ENCODE assay signal across 18 cellular contexts in the genomic region with DNA sequence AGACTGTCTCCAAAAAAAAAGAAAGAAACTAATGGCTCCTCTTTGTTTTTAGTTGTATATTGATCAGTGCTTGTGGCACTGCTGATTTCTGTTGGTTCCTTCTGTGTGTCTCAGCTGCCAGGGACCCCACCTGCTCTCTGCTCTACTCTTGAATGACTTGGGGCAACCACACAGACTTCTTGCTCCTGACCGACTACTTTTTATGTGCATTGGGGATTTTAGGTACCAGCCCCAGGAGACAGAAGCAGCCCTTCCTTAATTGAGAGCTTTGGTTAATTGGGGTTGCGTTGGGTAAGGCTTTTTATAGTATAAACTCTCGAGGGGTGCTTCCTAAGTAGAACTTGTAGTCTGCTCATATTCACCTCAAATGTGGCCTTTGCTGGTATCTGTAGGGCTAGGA. TPM values are rescaled to one million over a fixed set of nuclear protein-coding genes. Genes with fewer than 3 reads are reported as not detected.
DNase-seq lines count a peak whose midpoint lies in the region; ATAC-seq and TF ChIP-seq lines count a peak whose summit lies in the region.
"Had no signal": no experiment of that assay in that cellular context is flagged by ENCODE, and none has a peak within 500 bp of the region (broad histone marks: within the 10 kb centered on the region; RNA-seq: fewer than 3 reads in every experiment).

No MANE protein-coding gene starts in this region.

- H3K27ac Mint-ChIP-seq in CD4-positive, CD25-positive, alpha-beta regulatory T cell: peak overlapping the region in 1 of 3 donors; percentile 61
- H3K27ac Mint-ChIP-seq in IgD-negative memory B cell (peak overlapping the region in 2 of 3 donors; percentile 25 to 30), chondrocyte (ENCODE audit: unreplicated experiment) (peak overlapping the region; percentile 78), CD14-positive monocyte (peak overlapping the region in 3 of 7 donors; percentile 0 to 71 (median 68))
- H3K27ac Mint-ChIP-seq: endodermal cell had no signal

- H3K36me3 ChIP-seq in CD4-positive, CD25-positive, alpha-beta regulatory T cell (ENCODE audit: control insufficient read depth, insufficient read depth, low read length): peaks cover 23% of the 10 kb centered on the region
- peaks cover 7% of the 10 kb centered on the region for H3K36me3 ChIP-seq in rectal smooth muscle tissue (ENCODE audit: control insufficient read depth, insufficient read depth, low read length)
- H3K36me3 ChIP-seq: vagina had no signal

- no peaks in the 10 kb centered on the region for H3K27me3 ChIP-seq in CD4-positive, CD25-positive, alpha-beta regulatory T cell (ENCODE audit: control insufficient read depth, insufficient read depth, low read length)
- H3K27me3 ChIP-seq in rectal smooth muscle tissue (ENCODE audit: control insufficient read depth, insufficient read depth, low read length): no peaks in the 10 kb centered on the region
- H3K27me3 ChIP-seq: stomach, vagina had no signal

- TF ChIP-seq CTCF in chondrocyte (IDR thresholded peaks at IDR 0.05): no peak
- no peak for TF ChIP-seq CTCF in CD14-positive monocyte (IDR thresholded peaks at IDR 0.05)

- no peak for ATAC-seq in CD4-positive, CD25-positive, alpha-beta regulatory T cell (ENCODE audit: low read depth in 2 of 2)
- ATAC-seq in HG02759 (IDR thresholded peaks at IDR 0.05; ENCODE audit: unreplicated experiment): no peak

- H3K36me3 Mint-ChIP-seq in CD4-positive, CD25-positive, alpha-beta regulatory T cell: peaks cover 29% of the 10 kb centered on the region
- H3K36me3 Mint-ChIP-seq in IgD-negative memory B cell: no peaks in the 10 kb centered on the region
- H3K36me3 Mint-ChIP-seq in chondrocyte (ENCODE audit: low read depth): no peaks in the 10 kb centered on the region
- peaks cover 32 to 56% of the 10 kb centered on the region in 2 donors for H3K36me3 Mint-ChIP-seq in CD14-positive monocyte

- no peaks in the 10 kb centered on the region for H3K9me3 Mint-ChIP-seq in CD4-positive, CD25-positive, alpha-beta regulatory T cell
- H3K9me3 Mint-ChIP-seq in IgD-negative memory B cell: no peaks in the 10 kb centered on the region
- H3K9me3 Mint-ChIP-seq in chondrocyte (ENCODE audit: low read depth): no peaks in the 10 kb centered on the region
- H3K9me3 Mint-ChIP-seq in CD14-positive monocyte: no peaks in the 10 kb centered on the region
- H3K9me3 Mint-ChIP-seq: endodermal cell had no signal

- H3K4me1 ChIP-seq in CD4-positive, CD25-positive, alpha-beta regulatory T cell (ENCODE audit: control insufficient read depth, insufficient read depth, low read length, poor library complexity, severe bottlenecking): peaks cover 84% of the 10 kb centered on the region
- peaks cover 35% of the 10 kb centered on the region for H3K4me1 ChIP-seq in rectal smooth muscle tissue (ENCODE audit: control insufficient read depth, insufficient read depth, low read length)

- no peak overlapping the region for H3K9ac ChIP-seq in rectal smooth muscle tissue (ENCODE audit: low read length)

- no peaks in the 10 kb centered on the region for H3K27me3 Mint-ChIP-seq in CD4-positive, CD25-positive, alpha-beta regulatory T cell
- H3K27me3 Mint-ChIP-seq in IgD-negative memory B cell (no peaks in the 10 kb centered on the region), chondrocyte (ENCODE audit: low read depth) (no peaks in the 10 kb centered on the region), CD14-positive monocyte (ENCODE audit: low read depth in 3 of 3) (peaks cover 0 to 2% (median 2%) of the 10 kb centered on the region in 3 donors)

- no peak overlapping the region for H3K27ac ChIP-seq in CD4-positive, CD25-positive, alpha-beta regulatory T cell (ENCODE audit: insufficient read depth, low read length, poor library complexity, severe bottlenecking)
- H3K27ac ChIP-seq in rectal smooth muscle tissue (ENCODE audit: low read depth, low read length): peak overlapping the region; percentile 76
- H3K27ac ChIP-seq: vagina had no signal

- H3K4me1 Mint-ChIP-seq in CD4-positive, CD25-positive, alpha-beta regulatory T cell: peaks cover 52 to 97% (median 81%) of the 10 kb centered on the region in 4 donors
- H3K4me1 Mint-ChIP-seq in IgD-negative memory B cell (peaks cover 59 to 76% (median 76%) of the 10 kb centered on the region in 3 donors), chondrocyte (ENCODE audit: low read depth) (peaks cover 62% of the 10 kb centered on the region), CD14-positive monocyte (peaks cover 57% of the 10 kb centered on the region)

- H3K4me3 Mint-ChIP-seq in CD4-positive, CD25-positive, alpha-beta regulatory T cell: peak overlapping the region; percentile 13 to 55 (median 36)
- H3K4me3 Mint-ChIP-seq in IgD-negative memory B cell (peak overlapping the region; percentile 13 to 84 (median 36)), chondrocyte (ENCODE audit: unreplicated experiment) (no peak overlapping the region), CD14-positive monocyte (no peak overlapping the region)
- H3K4me3 Mint-ChIP-seq: endodermal cell had no signal

- H3K9me3 ChIP-seq in CD4-positive, CD25-positive, alpha-beta regulatory T cell (ENCODE audit: control insufficient read depth in 2 of 2, low read length in 2 of 2): no peaks in the 10 kb centered on the region
- H3K9me3 ChIP-seq: stomach, vagina had no signal

- no peak overlapping the region for H3K4me3 ChIP-seq in CD4-positive, CD25-positive, alpha-beta regulatory T cell (ENCODE audit: low read depth, low read length)
- no peak overlapping the region for H3K4me3 ChIP-seq in rectal smooth muscle tissue (ENCODE audit: low read length)
- H3K4me3 ChIP-seq: stomach, vagina had no signal

- no peak for DNase-seq in CD4-positive, CD25-positive, alpha-beta regulatory T cell
- DNase-seq in chondrocyte (ENCODE audit: low spot score) (no peak), NCI-H1092 treated with DMSO at 0.1 percent for 48 hours (lab: John Stamatoyannopoulos, UW) (no peak), CD14-positive monocyte (ENCODE audit: low spot score) (no peak)
- DNase-seq: activated CD4-positive, alpha-beta T cell treated with anti-CD3 and anti-CD28 coated beads for 4 hours; activated gamma-delta T cell; amygdala; endodermal cell; midbrain; NCI-H1417; NCI-H748 treated with DMSO at 0.1 percent for 48 hours; OCI-M1; retina; stomach had no signal

- intact Hi-C loops in CD14-positive monocyte (cut with micrococcal nuclease): loop anchor here in 1 of 2 donors (10.0 kb wide), 1 partner anchor 104 kb away; no protein-coding TSS in a partner anchor

RNA-seq across cellular contexts. Expression of a gene that starts 6.9 kb away (rescaled TPM):
- total RNA-seq in CD4-positive, CD25-positive, alpha-beta regulatory T cell: 15.7 TPM
- 1 to 10 TPM; 5.1 to 8.5 (median 7.4) TPM for polyA plus RNA-seq in CD4-positive, CD25-positive, alpha-beta regulatory T cell
- polyA plus RNA-seq in IgD-negative memory B cell (5.0 TPM), CD14-positive monocyte (1 to 10 TPM; 1.2 to 2.0 TPM)
- 13.7 to 16.0 TPM (median 14.5 TPM) in 3 replicates for total RNA-seq in chondrocyte

Comparison
In these comparisons a context has a peak if more than half of its experiments do, and no peak if none do; other contexts are left out.
1. H3K4me3 Mint-ChIP-seq: peak in CD4-positive, CD25-positive, alpha-beta regulatory T cell (4 of 4) and IgD-negative memory B cell (4 of 4); none in chondrocyte (single experiment) and CD14-positive monocyte (0 of 2).